In genomic region chr4:155012469-155012868, GRCh38 we compare ENCODE assay signal across 24 cellular contexts.
"Had no signal": no experiment of that assay in that cellular context is flagged by ENCODE, and none has a peak within 500 bp of the region (broad histone marks: within the 10 kb centered on the region; RNA-seq: fewer than 3 reads in every experiment).

No MANE protein-coding gene starts in this region.

- ATAC-seq: effector memory CD8-positive, alpha-beta T cell; esophagus mucosa; foreskin keratinocyte; gastrocnemius medialis; gastroesophageal sphincter; heart left ventricle; heart right ventricle had no signal

- DNase-seq: colonic mucosa; cortex of kidney; dermis blood vessel endothelial cell; dorsolateral prefrontal cortex; effector CD4-positive, alpha-beta T cell; effector CD8-positive, alpha-beta T cell; effector memory CD4-positive, alpha-beta T cell; effector memory CD8-positive, alpha-beta T cell; endodermal cell; erythroblast; esophagus squamous epithelium; foreskin fibroblast; foreskin keratinocyte; foreskin melanocyte; gastrocnemius medialis; glutamatergic neuron; head of caudate nucleus; heart left ventricle; heart right ventricle had no signal

- H3K9me3 ChIP-seq: colonic mucosa, esophagus squamous epithelium, gastrocnemius medialis had no signal

- H3K27ac ChIP-seq: colonic mucosa, coronary artery, dorsolateral prefrontal cortex, epithelial cell of prostate, esophagus muscularis mucosa, esophagus squamous epithelium, foreskin keratinocyte, gastrocnemius medialis, gastroesophageal sphincter, heart left ventricle, heart right ventricle had no signal

- H3K27me3 ChIP-seq: colonic mucosa, esophagus muscularis mucosa, esophagus squamous epithelium, foreskin keratinocyte, gastrocnemius medialis, gastroesophageal sphincter, heart right ventricle had no signal

- H3K36me3 ChIP-seq: colonic mucosa, esophagus muscularis mucosa, esophagus squamous epithelium, gastrocnemius medialis, gastroesophageal sphincter, heart left ventricle, heart right ventricle had no signal

- H3K4me3 ChIP-seq: colonic mucosa, coronary artery, dorsolateral prefrontal cortex, esophagus muscularis mucosa, esophagus squamous epithelium, gastrocnemius medialis, gastroesophageal sphincter, heart left ventricle, heart right ventricle had no signal

- H3K4me1 ChIP-seq: colonic mucosa, esophagus muscularis mucosa, esophagus squamous epithelium, foreskin keratinocyte, gastrocnemius medialis, gastroesophageal sphincter, heart left ventricle, heart right ventricle had no signal
